In genomic region chr9:95505676-95506437, GRCh38 we compare ENCODE assay signal across 9 cellular contexts. TPM values are rescaled to one million over a fixed set of nuclear protein-coding genes. Genes with fewer than 3 reads are reported as not detected.
A peak's percentile ranks its signal among the peaks of the same experiment; 100 is the strongest.
DNase-seq lines count a peak whose midpoint lies in the region; ATAC-seq, FAIRE-seq and TF ChIP-seq lines count a peak whose summit lies in the region.
"Had no signal": no experiment of that assay in that cellular context is flagged by ENCODE, and none has a peak within 500 bp of the region (broad histone marks: within the 10 kb centered on the region; RNA-seq: fewer than 3 reads in every experiment).

No MANE protein-coding gene starts in this region.

- 1% methylated on average over 28 of the region's 84 CpGs for WGBS in K562 (ENCODE audit: insufficient coverage, low coverage, missing lambda C conversion rate)

- H3K27ac ChIP-seq in K562 (ENCODE audit: extremely low read depth, low read depth, low read length) = peak overlapping the region; percentile 88

- H3K4me3 ChIP-seq in K562 (peak overlapping the region; percentile 84), iPS-18c (ENCODE audit: insufficient read depth, low read depth, low read length) (peak overlapping the region; percentile 84), skeletal muscle satellite cell (ENCODE audit: low read length) (peak overlapping the region; percentile 91)

- FAIRE-seq in K562 (lab: Jason Lieb, UNC) = peak; percentile 26
- FAIRE-seq: G401.6 had no signal

- peaks cover 51% of the 10 kb centered on the region for H3K79me2 ChIP-seq in K562 (ENCODE audit: control insufficient read depth, insufficient read depth, low read length)

- CTCF ChIA-PET in K562 (lab: Yijun Ruan, JAX; ENCODE audit: low intra/inter-chr PET ratio) = interaction anchor here (0.6 kb wide), 1 partner anchor 57 kb away, joined by 3 read pairs; no protein-coding TSS in a partner anchor

- H2AFZ ChIP-seq in K562 (ENCODE audit: low read depth, low read length) = peak overlapping the region; percentile 88

- H3K9me3 ChIP-seq in K562 (replicated peaks; ENCODE audit: control insufficient read depth, insufficient read depth, low read depth, low read length) = no peaks in the 10 kb centered on the region
- peaks cover 2% of the 10 kb centered on the region for H3K9me3 ChIP-seq in iPS-18c (ENCODE audit: control insufficient read depth, insufficient read depth, low read length)
- H3K9me3 ChIP-seq in skeletal muscle satellite cell (replicated peaks; ENCODE audit: low read length) = no peaks in the 10 kb centered on the region

- DNase-seq in NCI-H1417 (lab: John Stamatoyannopoulos, UW) (peak; percentile 31 to 89 (median 87)), NCI-H1417 treated with DMSO at 0.1 percent for 48 hours (lab: John Stamatoyannopoulos, UW) (no peak), K562 (ENCODE audit: extremely low read depth in 1 of 4, low spot score in 3 of 4) (peak; percentile 80 to 86 (median 83))

- TF ChIP-seq CTCF in K562 (IDR thresholded peaks at IDR 0.05 in 2 of 3, conservative IDR thresholded peaks at IDR 0.05 in 1 of 3; ENCODE audit: insufficient read depth in 2 of 3, low read depth in 1 of 3, low read length in 3 of 3) = no peak

- ATAC-seq in HG03095 (IDR thresholded peaks at IDR 0.05; ENCODE audit: unreplicated experiment) = peak; percentile 23
- ATAC-seq in K562 = peak; percentile 32
- no peak for ATAC-seq in HG02852 (IDR thresholded peaks at IDR 0.05; ENCODE audit: unreplicated experiment)

- POLR2A ChIA-PET in K562 (lab: Yijun Ruan, JAX) = interaction anchor here (0.7 to 1.0 kb wide), 2 partner anchors 17 to 25 kb away, joined by 3 to 4 read pairs; no protein-coding TSS in a partner anchor

- H3K9ac ChIP-seq in K562 (ENCODE audit: insufficient read depth in 1 of 2, low read depth in 2 of 2, low read length in 2 of 2) = peak overlapping the region; percentile 77 to 93
- peak overlapping the region; percentile 84 for H3K9ac ChIP-seq in skeletal muscle satellite cell (ENCODE audit: low read depth, low read length)

- 0 out of 2 replicates have a peak, but pooled peaks cover 3% of the 10 kb centered on the region for H4K20me1 ChIP-seq in K562 (replicated peaks; ENCODE audit: control insufficient read depth, insufficient read depth, low read length)

- no peaks in the 10 kb centered on the region for H3K9me1 ChIP-seq in K562 (ENCODE audit: control insufficient read depth, insufficient read depth, low read length)

- TF ChIP-seq EP300 in K562 (IDR thresholded peaks at IDR 0.05; ENCODE audit: low read length) = no peak

- in situ Hi-C loops in K562 (cut with MboI) = no loop called here

- H3K36me3 ChIP-seq in K562 (ENCODE audit: control insufficient read depth, insufficient read depth, low read length) (no peaks in the 10 kb centered on the region), skeletal muscle satellite cell (ENCODE audit: insufficient read depth, low read length) (no peaks in the 10 kb centered on the region)

- H3K4me1 ChIP-seq in K562 (replicated peaks in 1 of 2; ENCODE audit: control insufficient read depth in 2 of 2, insufficient read depth in 2 of 2, low read length in 2 of 2) (peaks cover 19 to 42% of the 10 kb centered on the region in 2 experiments; a peak in 4 of 5 replicates), skeletal muscle satellite cell (ENCODE audit: control insufficient read depth, insufficient read depth, low read length) (peaks cover 20% of the 10 kb centered on the region)

- H3K4me2 ChIP-seq in K562 (ENCODE audit: insufficient read depth, low read length) = peak overlapping the region; percentile 84
- peak overlapping the region; percentile 83 for H3K4me2 ChIP-seq in skeletal muscle satellite cell (ENCODE audit: low read length)

- peak; percentile 70 for TF ChIP-seq POLR2A in K562 (conservative IDR thresholded peaks at IDR 0.05)

- intact Hi-C loops in K562 (cut with micrococcal nuclease) = loop anchor here (2.0 to 5.0 kb wide), 4 partner anchors 43 to 94 kb away; no protein-coding TSS in a partner anchor

- BruUV-seq in K562 (replicated peaks; lab: Mats Ljungman, UMichigan) = no TSS peak

- TF ChIP-seq RAD21 in K562 (CRISPR knock-in tag; conservative IDR thresholded peaks at IDR 0.05 in 1 of 2, IDR thresholded peaks at IDR 0.05 in 1 of 2) = no peak

- H3K27me3 ChIP-seq in K562 (ENCODE audit: control insufficient read depth in 2 of 2, insufficient read depth in 2 of 2, low read length in 2 of 2) (no peaks in the 10 kb centered on the region), skeletal muscle satellite cell (ENCODE audit: control insufficient read depth, insufficient read depth, low read length) (no peaks in the 10 kb centered on the region)

TF ChIP-seq in PFSK-1, 5 proteins besides CTCF, POLR2A, EP300 and RAD21:
- no peak for TF ChIP-seq SIN3A (IDR thresholded peaks at IDR 0.05; ENCODE audit: borderline replicate concordance, insufficient read depth, low read length)
- no peak for TF ChIP-seq TAF1 (IDR thresholded peaks at IDR 0.05; ENCODE audit: borderline replicate concordance, insufficient read depth, low read length)
- TF ChIP-seq POLR2AphosphoS5 (IDR thresholded peaks at IDR 0.05; ENCODE audit: low read depth, low read length) = 0 out of 2 replicates have a peak, but pooled peaks have one; percentile 40

TF ChIP-seq in K562, 482 proteins besides CTCF, POLR2A, EP300 and RAD21 (continues in another document):
- TF ChIP-seq ARHGAP35 (IDR thresholded peaks at IDR 0.05; ENCODE audit: partially characterized antibody) (no peak), JUND (IDR thresholded peaks at IDR 0.05; ENCODE audit: borderline replicate concordance, low read depth, low read length) (peak; percentile 58), JUND (tag; IDR thresholded peaks at IDR 0.05; ENCODE audit: borderline replicate concordance, low read depth, low read length) (no peak), CC2D1A (IDR thresholded peaks at IDR 0.05) (no peak), PML (IDR thresholded peaks at IDR 0.05; ENCODE audit: low read length) (peak; percentile 50; the same call in 1 of the 2 replicates), PHF8 (IDR thresholded peaks at IDR 0.05; ENCODE audit: borderline replicate concordance, low read length) (peak; percentile 51; the same call in 1 of the 2 replicates), ETV5 (CRISPR knock-in tag; IDR thresholded peaks at IDR 0.05; ENCODE audit: low read depth) (0 out of 2 replicates have a peak, but pooled peaks have one; percentile 20), HDAC2 (IDR thresholded peaks at IDR 0.05) (0 out of 2 replicates have a peak, but pooled peaks have one; percentile 11), SIN3B (IDR thresholded peaks at IDR 0.05; ENCODE audit: low read depth) (0 out of 2 replicates have a peak, but pooled peaks have one; percentile 36), EP400 (IDR thresholded peaks at IDR 0.05) (peak; percentile 60; the same call in 1 of the 2 replicates), ZNF384 (IDR thresholded peaks at IDR 0.05; ENCODE audit: low read depth, low read length) (peak; percentile 91), SOX6 (IDR thresholded peaks at IDR 0.05) (peak; percentile 42; the same call in 1 of the 2 replicates), ZNF589 (CRISPR knock-in tag; IDR thresholded peaks at IDR 0.05; ENCODE audit: low read depth) (0 out of 2 replicates have a peak, but pooled peaks have one; percentile 49), RUNX1 (IDR thresholded peaks at IDR 0.05; ENCODE audit: low read depth) (no peak), ARID1B (IDR thresholded peaks at IDR 0.05) (0 out of 2 replicates have a peak, but pooled peaks have one; percentile 23), YY1 (IDR thresholded peaks at IDR 0.05; ENCODE audit: borderline replicate concordance in 1 of 3, control insufficient read depth in 1 of 3, extremely low read depth in 1 of 3, insufficient read depth in 3 of 3, insufficient read length in 1 of 3, insufficient replicate concordance in 2 of 3, low read depth in 1 of 3, low read length in 2 of 3) (peak in 1 of 3 experiments; percentile 20), POLR2AphosphoS5 (IDR thresholded peaks at IDR 0.05; ENCODE audit: control insufficient read depth, insufficient read depth, low read depth, low read length) (peak; percentile 71; the same call in 1 of the 2 replicates), TBP (optimal IDR thresholded peaks at IDR 0.05; ENCODE audit: low read depth, low read length) (peak; percentile 41), SIN3A (IDR thresholded peaks at IDR 0.05; ENCODE audit: borderline replicate concordance in 2 of 2, control insufficient read depth in 1 of 2, low read depth in 2 of 2, low read length in 2 of 2) (0 out of 4 replicates have a peak, but pooled peaks of 1 of the 2 experiments have one; percentile 14)
- TF ChIP-seq, protein P1, sequence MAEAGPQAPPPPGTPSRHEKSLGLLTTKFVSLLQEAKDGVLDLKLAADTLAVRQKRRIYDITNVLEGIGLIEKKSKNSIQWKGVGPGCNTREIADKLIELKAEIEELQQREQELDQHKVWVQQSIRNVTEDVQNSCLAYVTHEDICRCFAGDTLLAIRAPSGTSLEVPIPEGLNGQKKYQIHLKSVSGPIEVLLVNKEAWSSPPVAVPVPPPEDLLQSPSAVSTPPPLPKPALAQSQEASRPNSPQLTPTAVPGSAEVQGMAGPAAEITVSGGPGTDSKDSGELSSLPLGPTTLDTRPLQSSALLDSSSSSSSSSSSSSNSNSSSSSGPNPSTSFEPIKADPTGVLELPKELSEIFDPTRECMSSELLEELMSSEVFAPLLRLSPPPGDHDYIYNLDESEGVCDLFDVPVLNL (CRISPR knock-in tag; IDR thresholded peaks at IDR 0.05; ENCODE audit: low read depth) = no peak

RNA-seq across cellular contexts. Expression of gene PTCH1, which starts 10.9 kb away (rescaled TPM):
- 18.3 TPM for polyA plus RNA-seq in PFSK-1 (2012; ENCODE audit: insufficient read length, low read depth)
- 48.5 and 59.3 TPM in 2 replicates for total RNA-seq in K562 (2011; cell fraction: chromatin; rRNA removed; ENCODE audit: low replicate concordance)
- 20.2 and 20.4 TPM in 2 replicates for total RNA-seq in K562 (2011; cell fraction: nucleolus; rRNA removed)
- total RNA-seq in K562 (2011; cell fraction: nucleoplasm; rRNA removed) = 28.4 and 48.7 TPM in 2 replicates
- total RNA-seq in K562 (2014; rRNA removed) (3.9 and 4.5 TPM in 2 replicates), K562 (2014; rRNA removed; fragmentation: Illumina TruSeq; extraction: Trizol) (5.2 and 5.5 TPM in 2 replicates), K562 (2015; rRNA removed; fragmentation: Illumina TruSeq; extraction: Trizol) (3.4 and 3.6 TPM in 2 replicates), K562 (2021) (9.9 and 13.9 TPM in 2 replicates)
- polyA plus RNA-seq in K562 (2011; rRNA removed) (2.3 and 4.2 TPM in 2 replicates), K562 (2014; fragmentation: Illumina TruSeq; extraction: Trizol) (5.8 and 8.2 TPM in 2 replicates), K562 (2014; fragmentation: Nextera tagmentation; extraction: Ambion mirVana) (under 1 TPM; 0.70 to 0.80 TPM), K562 (2014; rRNA removed) (2.8 and 3.8 TPM in 2 replicates)
- polyA plus RNA-seq in K562 (2011; cell fraction: cytosol; rRNA removed) = 2.4 and 3.4 TPM in 2 replicates
- 8.8 and 13.0 TPM in 2 replicates for polyA plus RNA-seq in K562 (2011; cell fraction: nucleus; rRNA removed)
- 3.5 and 6.1 TPM in 2 replicates for polyA plus RNA-seq in K562 (2012)
- polyA minus RNA-seq in K562 (2011; rRNA and poly(A)+ RNA removed) = 11.2 and 11.8 TPM in 2 replicates
- polyA minus RNA-seq in K562 (2011; cell fraction: cytosol; rRNA and poly(A)+ RNA removed) = 4.7 and 12.2 TPM in 2 replicates
- polyA minus RNA-seq in K562 (2011; cell fraction: nucleus; rRNA and poly(A)+ RNA removed) = 8.2 and 13.9 TPM in 2 replicates
- total RNA-seq in skeletal muscle satellite cell (2012; rRNA removed) = 3.5 and 3.9 TPM in 2 replicates
